ENCODE assay signal across 7 cellular contexts in genomic region chr19:28718909-28719308, GRCh38.
"Had no signal": no experiment of that assay in that cellular context is flagged by ENCODE, and none has a peak within 500 bp of the region (broad histone marks: within the 10 kb centered on the region; RNA-seq: fewer than 3 reads in every experiment).

No MANE protein-coding gene starts in this region.

- ATAC-seq: HepG2 had no signal

- H3K9ac ChIP-seq: KMS-11 had no signal

- DNase-seq: IMR-90, KBM-7, KG1 had no signal

- H3K4me2 ChIP-seq: KMS-11 had no signal

- H3K27ac ChIP-seq: HL-60, KMS-11 had no signal

- FAIRE-seq: HepG2, HTR-8/SVneo had no signal
